ENCODE assay signal across 9 cellular contexts in the genomic region with DNA sequence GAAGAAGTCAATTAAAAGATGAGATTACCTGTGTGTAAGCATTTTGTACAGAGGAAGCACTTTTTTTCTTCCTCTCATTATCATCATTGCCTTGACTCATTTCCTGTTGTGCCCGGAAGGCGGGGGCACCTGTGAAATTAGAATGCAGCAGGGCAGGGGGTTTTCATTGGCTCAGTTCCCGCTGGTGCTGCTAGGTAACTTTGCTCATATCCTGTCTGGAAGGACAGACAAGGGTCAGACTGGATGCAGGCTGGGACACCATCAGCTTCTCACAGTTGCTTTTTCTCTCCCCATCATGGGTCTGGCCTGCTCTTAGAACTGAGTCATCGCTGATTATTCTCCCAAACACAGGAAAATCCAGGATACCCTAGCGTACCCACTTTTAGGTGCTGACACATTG.
DNase-seq lines count a peak whose midpoint lies in the region; ATAC-seq and TF ChIP-seq lines count a peak whose summit lies in the region.
"Had no signal": no experiment of that assay in that cellular context is flagged by ENCODE, and none has a peak within 500 bp of the region (broad histone marks: within the 10 kb centered on the region; RNA-seq: fewer than 3 reads in every experiment).

No MANE protein-coding gene starts in this region.

- TF ChIP-seq POLR2A in thyroid gland (IDR thresholded peaks at IDR 0.05), result no peak

- peaks cover 14% of the 10 kb centered on the region for H3K4me1 Mint-ChIP-seq in activated naive CD8-positive, alpha-beta T cell treated with anti-CD3 and anti-CD28 coated beads, Interleukin-2, amount 50 U/mL, for 24 hours
- H3K4me1 Mint-ChIP-seq in HFFc6 (ENCODE audit: low read depth), result peaks cover 18% of the 10 kb centered on the region

- peak overlapping the region; percentile 75 for H3K27ac Mint-ChIP-seq in activated naive CD8-positive, alpha-beta T cell treated with anti-CD3 and anti-CD28 coated beads, Interleukin-2, amount 50 U/mL, for 24 hours
- no peak overlapping the region for H3K27ac Mint-ChIP-seq in HFFc6

- 70 to 84% methylated on average over 5 of the region's 5 CpGs for WGBS in thyroid gland, 2 donors

- H3K4me1 ChIP-seq in thyroid gland, result peaks cover 4 to 7% of the 10 kb centered on the region in 2 donors
- H3K4me1 ChIP-seq: suprapubic skin had no signal

- no peak overlapping the region for H3K4me3 ChIP-seq in thyroid gland (replicated peaks in 1 of 3)
- H3K4me3 ChIP-seq: suprapubic skin had no signal

- no peaks in the 10 kb centered on the region for H3K36me3 ChIP-seq in thyroid gland
- H3K36me3 ChIP-seq: suprapubic skin had no signal

- DNase-seq in T-helper 1 cell (peak in 4 of 5 donors; percentile 14 to 49 (median 32)), ureter (ENCODE audit: low spot score) (no peak), amniotic stem cell (lab: John Stamatoyannopoulos, UW) (no peak), HFFc6 (no peak), thyroid gland (no peak)
- peak; percentile 46 for DNase-seq in activated naive CD8-positive, alpha-beta T cell treated with anti-CD3 and anti-CD28 coated beads, Interleukin-2, amount 50 U/mL, for 24 hours
- DNase-seq in stimulated activated CD4-positive, alpha-beta T cell treated with anti-CD3 and anti-CD28 coated beads, Interleukin-1b, Interleukin-23, amount 100 ng/mL, for 24 hours (ENCODE audit: low read depth in 4 of 4, low spot score in 1 of 4), result peak; percentile 17 to 31 (median 26)

- peaks cover 9% of the 10 kb centered on the region for H3K27me3 Mint-ChIP-seq in activated naive CD8-positive, alpha-beta T cell treated with anti-CD3 and anti-CD28 coated beads, Interleukin-2, amount 50 U/mL, for 24 hours
- peaks cover 9% of the 10 kb centered on the region for H3K27me3 Mint-ChIP-seq in HFFc6 (ENCODE audit: insufficient read depth)

- TF ChIP-seq CTCF in HFFc6 (IDR thresholded peaks at IDR 0.05) (no peak), thyroid gland (IDR thresholded peaks at IDR 0.05) (no peak)

- H3K4me3 Mint-ChIP-seq in activated naive CD8-positive, alpha-beta T cell treated with anti-CD3 and anti-CD28 coated beads, Interleukin-2, amount 50 U/mL, for 24 hours, result peak overlapping the region; percentile 41
- no peak overlapping the region for H3K4me3 Mint-ChIP-seq in HFFc6

- peak; percentile 48 for ATAC-seq in GM19324 (IDR thresholded peaks at IDR 0.05; ENCODE audit: low FRiP score, unreplicated experiment)
- ATAC-seq in activated naive CD8-positive, alpha-beta T cell treated with anti-CD3 and anti-CD28 coated beads, Interleukin-2, amount 50 U/mL, for 24 hours, result peak; percentile 86

- no peaks in the 10 kb centered on the region for H3K27me3 ChIP-seq in thyroid gland

- H3K9me3 ChIP-seq in thyroid gland, result no peaks in the 10 kb centered on the region
- H3K9me3 ChIP-seq: suprapubic skin had no signal

- H3K27ac ChIP-seq in thyroid gland, result no peak overlapping the region
- H3K27ac ChIP-seq: suprapubic skin had no signal

- H3K9me3 Mint-ChIP-seq in activated naive CD8-positive, alpha-beta T cell treated with anti-CD3 and anti-CD28 coated beads, Interleukin-2, amount 50 U/mL, for 24 hours, result no peaks in the 10 kb centered on the region
- no peaks in the 10 kb centered on the region for H3K9me3 Mint-ChIP-seq in HFFc6

- no peaks in the 10 kb centered on the region for H3K36me3 Mint-ChIP-seq in activated naive CD8-positive, alpha-beta T cell treated with anti-CD3 and anti-CD28 coated beads, Interleukin-2, amount 50 U/mL, for 24 hours (ENCODE audit: low read depth)
- H3K36me3 Mint-ChIP-seq in HFFc6 (ENCODE audit: low read depth), result no peaks in the 10 kb centered on the region

- intact Hi-C loops in thyroid gland (cut with DNase I), result no loop called here

Comparison
In these comparisons a context has a peak if more than half of its experiments do, and no peak if none do; other contexts are left out.
1. DNase-seq: peak in T-helper 1 cell (4 of 5), activated naive CD8-positive, alpha-beta T cell treated with anti-CD3 and anti-CD28 coated beads, Interleukin-2, amount 50 U/mL, for 24 hours (single experiment) and stimulated activated CD4-positive, alpha-beta T cell treated with anti-CD3 and anti-CD28 coated beads, Interleukin-1b, Interleukin-23, amount 100 ng/mL, for 24 hours (4 of 4); none in ureter (single experiment), amniotic stem cell (single experiment), HFFc6 (single experiment) and thyroid gland (0 of 2).